Comparison of ENCODE assay signal across 9 cellular contexts in the genomic region with DNA sequence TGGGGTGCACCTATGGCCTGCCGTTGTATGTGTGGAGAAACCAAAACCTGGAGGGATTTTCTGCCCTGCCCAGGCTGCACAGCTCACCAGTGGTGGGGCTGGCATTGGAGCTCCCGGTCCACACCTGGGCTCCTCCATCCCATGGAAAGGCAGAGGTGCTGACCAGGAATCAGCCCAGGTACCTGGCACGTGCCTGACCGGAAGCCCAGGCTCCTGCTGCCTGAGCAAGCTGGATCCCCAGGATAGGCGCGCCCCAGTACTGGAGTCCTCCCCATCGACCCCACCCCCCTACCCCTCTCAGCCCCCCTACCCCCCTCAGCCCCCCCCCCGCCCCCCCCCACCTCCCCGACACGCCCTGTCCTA. TPM values are rescaled to one million over a fixed set of nuclear protein-coding genes. Genes with fewer than 3 reads are reported as not detected.
DNase-seq lines count a peak whose midpoint lies in the region; ATAC-seq and TF ChIP-seq lines count a peak whose summit lies in the region.
"Had no signal": no experiment of that assay in that cellular context is flagged by ENCODE, and none has a peak within 500 bp of the region (broad histone marks: within the 10 kb centered on the region; RNA-seq: fewer than 3 reads in every experiment).

No MANE protein-coding gene starts in this region.

- H3K27ac Mint-ChIP-seq in activated CD8-positive, alpha-beta memory T cell treated with anti-CD3 and anti-CD28 coated beads, Interleukin-2, amount 10 ng/mL, durations not matched to agents 7 days and 5 days, result no peak overlapping the region
- peak overlapping the region; percentile 85 for H3K27ac Mint-ChIP-seq in activated naive CD8-positive, alpha-beta T cell

- TF ChIP-seq CTCF in right lobe of liver (IDR thresholded peaks at IDR 0.05) (no peak), thyroid gland (IDR thresholded peaks at IDR 0.05) (no peak), lower leg skin (IDR thresholded peaks at IDR 0.05) (no peak)

- H3K9me3 ChIP-seq in right lobe of liver (no peaks in the 10 kb centered on the region), thyroid gland (no peaks in the 10 kb centered on the region)

- intact Hi-C loops in right lobe of liver (cut with DNase I) (loop anchor here in 1 of 2 donors (10.0 kb wide), 1 partner anchor 218 kb away; no protein-coding TSS in a partner anchor), thyroid gland (cut with DNase I) (loop anchor here (5.0 kb wide), 2 partner anchors 50 to 220 kb away; partner anchors contain the start of gene SMIM29), lower leg skin (cut with DNase I; ENCODE audit: low total_unique reads) (loop anchor here (5.0 kb wide), 1 partner anchor 225 kb away; no protein-coding TSS in a partner anchor)

- no peaks in the 10 kb centered on the region for H3K27me3 ChIP-seq in right lobe of liver
- H3K27me3 ChIP-seq in thyroid gland, result no peaks in the 10 kb centered on the region

- no peaks in the 10 kb centered on the region for H3K4me1 ChIP-seq in right lobe of liver
- peaks cover 2 to 4% of the 10 kb centered on the region in 2 donors for H3K4me1 ChIP-seq in thyroid gland

- H3K4me3 ChIP-seq in right lobe of liver (peak overlapping the region; percentile 34 to 57 (median 44)), thyroid gland (replicated peaks in 1 of 3) (peak overlapping the region in 2 of 3 donors; percentile 31 to 48), lower leg skin (ENCODE audit: low read depth, poor library complexity, severe bottlenecking) (no peak overlapping the region)

- H3K27ac ChIP-seq in right lobe of liver (no peak overlapping the region), thyroid gland (no peak overlapping the region)

- TF ChIP-seq POLR2A in right lobe of liver (IDR thresholded peaks at IDR 0.05), result no peak
- TF ChIP-seq POLR2A in thyroid gland (IDR thresholded peaks at IDR 0.05), result no peak
- no peak for TF ChIP-seq POLR2A in lower leg skin (IDR thresholded peaks at IDR 0.05)

- ATAC-seq in activated CD8-positive, alpha-beta memory T cell treated with anti-CD3 and anti-CD28 coated beads, Interleukin-2, amount 10 ng/mL, durations not matched to agents 7 days and 5 days, result no peak
- no peak for ATAC-seq in right lobe of liver

- H3K36me3 ChIP-seq in right lobe of liver (no peaks in the 10 kb centered on the region), thyroid gland (no peaks in the 10 kb centered on the region)

- DNase-seq in activated CD8-positive, alpha-beta memory T cell treated with anti-CD3 and anti-CD28 coated beads, Interleukin-2, amount 10 ng/mL, durations not matched to agents 7 days and 5 days, result no peak
- DNase-seq in activated CD8-positive, alpha-beta memory T cell treated with anti-CD3 and anti-CD28 coated beads for 24 hours, result no peak
- no peak for DNase-seq in right lobe of liver
- DNase-seq in thyroid gland, result peak in 1 of 2 donors; percentile 12
- DNase-seq in NCI-H1436 treated with DMSO at 0.1 percent for 48 hours (lab: John Stamatoyannopoulos, UW), result no peak
- no peak for DNase-seq in NCI-H128 (lab: John Stamatoyannopoulos, UW; ENCODE audit: unreplicated experiment)
- no peak for DNase-seq in lower leg skin (ENCODE audit: low spot score in 2 of 2)

- 72% methylated on average over 3 of the region's 10 CpGs for WGBS in right lobe of liver (ENCODE audit: insufficient coverage, low coverage, low lambda C conversion rate, missing lambda C conversion rate)
- 65 to 76% methylated on average over 8 to 9 of the region's 10 CpGs for WGBS in thyroid gland, 2 donors
- WGBS in lower leg skin, 2 donors, result 46 to 53% methylated on average over 9 to 10 of the region's 10 CpGs

- peaks cover 14% of the 10 kb centered on the region for H3K27me3 Mint-ChIP-seq in activated CD8-positive, alpha-beta memory T cell treated with anti-CD3 and anti-CD28 coated beads, Interleukin-2, amount 10 ng/mL, durations not matched to agents 7 days and 5 days
- H3K27me3 Mint-ChIP-seq in activated naive CD8-positive, alpha-beta T cell, result no peaks in the 10 kb centered on the region

- no peaks in the 10 kb centered on the region for H3K36me3 Mint-ChIP-seq in activated CD8-positive, alpha-beta memory T cell treated with anti-CD3 and anti-CD28 coated beads, Interleukin-2, amount 10 ng/mL, durations not matched to agents 7 days and 5 days
- no peaks in the 10 kb centered on the region for H3K36me3 Mint-ChIP-seq in activated naive CD8-positive, alpha-beta T cell

- peaks cover under 1% of the 10 kb centered on the region for H3K9me3 Mint-ChIP-seq in activated CD8-positive, alpha-beta memory T cell treated with anti-CD3 and anti-CD28 coated beads, Interleukin-2, amount 10 ng/mL, durations not matched to agents 7 days and 5 days (ENCODE audit: low read depth)
- H3K9me3 Mint-ChIP-seq in activated naive CD8-positive, alpha-beta T cell (ENCODE audit: low read depth), result no peaks in the 10 kb centered on the region

- CTCF ChIA-PET in activated CD8-positive, alpha-beta memory T cell treated with anti-CD3 and anti-CD28 coated beads, Interleukin-2, amount 10 ng/mL, durations not matched to agents 7 days and 5 days (lab: Charles Lee), result interaction anchor here (0.8 to 3.7 kb wide), 24 partner anchors 9 to 425 kb away, joined by 3 to 44 read pairs (median 7); partner anchors contain the start of genes HMGA1, NUDT3 and SMIM29

- peak overlapping the region; percentile 76 for H3K4me3 Mint-ChIP-seq in activated CD8-positive, alpha-beta memory T cell treated with anti-CD3 and anti-CD28 coated beads, Interleukin-2, amount 10 ng/mL, durations not matched to agents 7 days and 5 days
- peak overlapping the region; percentile 85 for H3K4me3 Mint-ChIP-seq in activated naive CD8-positive, alpha-beta T cell

- peaks cover 6% of the 10 kb centered on the region for H3K4me1 Mint-ChIP-seq in activated CD8-positive, alpha-beta memory T cell treated with anti-CD3 and anti-CD28 coated beads, Interleukin-2, amount 10 ng/mL, durations not matched to agents 7 days and 5 days
- H3K4me1 Mint-ChIP-seq in activated naive CD8-positive, alpha-beta T cell (ENCODE audit: low read depth), result peaks cover 8% of the 10 kb centered on the region

RNA-seq across cellular contexts. Expression of gene HMGA1, which starts 39.9 kb away (rescaled TPM):
- 100 to 1,000 TPM; 214 to 312 TPM for total RNA-seq in activated CD8-positive, alpha-beta memory T cell treated with anti-CD3 and anti-CD28 coated beads, Interleukin-2, amount 10 ng/mL, durations not matched to agents 7 days and 5 days
- 10 to 100 TPM in 5 of 6 experiments, 1 to 10 TPM in 1; 7.9 to 23.6 (median 14.8) TPM for total RNA-seq in right lobe of liver
- 10 to 100 TPM; 33.3 to 48.5 (median 41.9) TPM for total RNA-seq in thyroid gland
- 100 to 1,000 TPM; 134 to 188 (median 167) TPM for total RNA-seq in lower leg skin

RNA-seq across cellular contexts. Expression of gene GRM4, which starts 50.9 kb away (rescaled TPM):
- not detected for total RNA-seq in activated CD8-positive, alpha-beta memory T cell treated with anti-CD3 and anti-CD28 coated beads, Interleukin-2, amount 10 ng/mL, durations not matched to agents 7 days and 5 days
- total RNA-seq in right lobe of liver (not detected), thyroid gland (under 1 TPM in 1 of 4 donors, not detected in 3; under 0.01 TPM), lower leg skin (under 1 TPM in 1 of 4 donors, not detected in 3; 0.19 TPM)
- total RNA-seq: kidney epithelial cell had no signal

RNA-seq across cellular contexts. Expression of gene SMIM29, which starts 52.0 kb away (rescaled TPM):
- 10 to 100 TPM; 34.0 to 41.4 TPM for total RNA-seq in activated CD8-positive, alpha-beta memory T cell treated with anti-CD3 and anti-CD28 coated beads, Interleukin-2, amount 10 ng/mL, durations not matched to agents 7 days and 5 days
- total RNA-seq in right lobe of liver (10 to 100 TPM in 1 of 6 experiments, 1 to 10 TPM in 5; 5.0 to 13.4 (median 8.8) TPM), thyroid gland (10 to 100 TPM; 23.4 to 46.2 (median 31.1) TPM), lower leg skin (10 to 100 TPM; 34.3 to 92.2 (median 57.1) TPM)
